Comparison of ENCODE assay signal across 28 cellular contexts in the genomic region with DNA sequence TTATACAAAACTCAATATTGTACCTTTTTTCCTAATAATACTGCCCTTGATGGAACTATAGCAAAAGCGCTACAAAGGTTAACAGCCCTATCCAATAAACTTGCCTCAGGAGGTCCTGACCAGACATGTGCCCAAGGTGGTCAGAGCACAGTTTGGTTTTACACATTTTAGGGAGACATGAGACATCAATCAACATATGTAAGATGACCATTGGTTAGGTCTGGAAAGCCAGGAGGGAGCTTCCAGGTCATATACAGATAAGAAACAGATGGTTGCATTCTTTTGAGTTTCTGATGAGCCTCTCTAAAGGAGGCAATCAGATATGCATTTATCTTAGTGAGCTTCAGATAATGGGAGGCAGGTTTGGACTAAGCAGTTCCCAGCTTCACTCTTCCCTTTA.
"Had no signal": no experiment of that assay in that cellular context is flagged by ENCODE, and none has a peak within 500 bp of the region (broad histone marks: within the 10 kb centered on the region; RNA-seq: fewer than 3 reads in every experiment).

No MANE protein-coding gene starts in this region.

- H3K79me2 ChIP-seq: parathyroid adenoma had no signal

- H3K27me3 ChIP-seq: left lung, neural progenitor cell, neutrophil, right atrium auricular region, right lobe of liver, stomach, tibial nerve, upper lobe of left lung, vagina had no signal

- H3K9me3 Mint-ChIP-seq: neural progenitor cell had no signal

- H3K9me3 ChIP-seq: lower lobe of right lung, neutrophil, right lobe of liver, vagina had no signal

- H3K36me3 Mint-ChIP-seq: mesothelial cell of epicardium, naive B cell, natural killer cell, neural progenitor cell had no signal

- H3K4me1 ChIP-seq: left lung, lower lobe of right lung, neural progenitor cell, parathyroid adenoma, right atrium auricular region, right lobe of liver, upper lobe of left lung had no signal

- H3K27ac Mint-ChIP-seq: naive B cell; natural killer cell; nephron progenitor cell; neural progenitor cell; progenitor cell of endocrine pancreas; stimulated activated naive B cell treated with anti-CD40 and anti-IgM and Interleukin-4, amounts not matched to agents 10 μg/mL and 1 μg/mL and 100 μg/mL, for 72 hours had no signal

- H3K36me3 ChIP-seq: left lung, lower lobe of right lung, neural progenitor cell, neutrophil, right atrium auricular region, right lobe of liver, stomach, thoracic aorta, tibial nerve, upper lobe of left lung, vagina had no signal

- DNase-seq: hippocampal formation; kidney; left colon; left lung; lower lobe of right lung; mammary epithelial cell; mesenchymal stem cell; naive B cell; natural killer cell; nephron progenitor cell; occipital lobe; right lobe of liver; stimulated activated CD4-positive, alpha-beta T cell treated with anti-CD3 and anti-CD28 coated beads, Interleukin-1b, Interleukin-23, amount 100 ng/mL, for 48 hours; stimulated activated CD4-positive, alpha-beta T cell treated with anti-CD3 and anti-CD28 coated beads, Interleukin-2, amount 100 ng/mL, for 48 hours; stimulated activated naive B cell treated with anti-CD40 and anti-IgM and Interleukin-4, amounts not matched to agents 10 μg/mL and 1 μg/mL and 100 μg/mL, for 72 hours; stimulated activated naive CD8-positive, alpha-beta T cell treated with anti-CD3 and anti-CD28 coated beads, Interleukin-15, Interleukin-2, amounts not matched to agents 100 U/mL and 50 U/mL, for 24 hours; stomach; upper lobe of left lung had no signal

- H3K9ac ChIP-seq: neural progenitor cell, parathyroid adenoma had no signal

- H3K27me3 Mint-ChIP-seq: naive B cell, progenitor cell of endocrine pancreas had no signal

- H2AFZ ChIP-seq: neural progenitor cell, parathyroid adenoma had no signal

- ATAC-seq: left colon; left lung; lower lobe of right lung; natural killer cell; right lobe of liver; stimulated activated naive B cell treated with anti-CD40 and anti-IgM and Interleukin-4, amounts not matched to agents 10 μg/mL and 1 μg/mL and 100 μg/mL, for 72 hours; stimulated activated naive CD8-positive, alpha-beta T cell treated with anti-CD3 and anti-CD28 coated beads, Interleukin-15, Interleukin-2, amounts not matched to agents 100 U/mL and 50 U/mL, for 24 hours had no signal

- H3K4me3 Mint-ChIP-seq: mesothelial cell of epicardium; naive B cell; natural killer cell; nephron progenitor cell; neural progenitor cell; stimulated activated naive B cell treated with anti-CD40 and anti-IgM and Interleukin-4, amounts not matched to agents 10 μg/mL and 1 μg/mL and 100 μg/mL, for 72 hours had no signal

- H3K4me3 ChIP-seq: left lung, lower lobe of right lung, neural progenitor cell, right atrium auricular region, right lobe of liver, smooth muscle cell, stomach, thoracic aorta, tibial nerve, upper lobe of left lung, vagina had no signal

- H3K4me2 ChIP-seq: neural progenitor cell, smooth muscle cell had no signal

- H3K27ac ChIP-seq: left lung, lower lobe of right lung, neural progenitor cell, neutrophil, parathyroid adenoma, right atrium auricular region, right lobe of liver, stomach, thoracic aorta, tibial nerve, upper lobe of left lung, vagina had no signal
